8 cellular contexts compared by ENCODE assay signal in the genomic region with DNA sequence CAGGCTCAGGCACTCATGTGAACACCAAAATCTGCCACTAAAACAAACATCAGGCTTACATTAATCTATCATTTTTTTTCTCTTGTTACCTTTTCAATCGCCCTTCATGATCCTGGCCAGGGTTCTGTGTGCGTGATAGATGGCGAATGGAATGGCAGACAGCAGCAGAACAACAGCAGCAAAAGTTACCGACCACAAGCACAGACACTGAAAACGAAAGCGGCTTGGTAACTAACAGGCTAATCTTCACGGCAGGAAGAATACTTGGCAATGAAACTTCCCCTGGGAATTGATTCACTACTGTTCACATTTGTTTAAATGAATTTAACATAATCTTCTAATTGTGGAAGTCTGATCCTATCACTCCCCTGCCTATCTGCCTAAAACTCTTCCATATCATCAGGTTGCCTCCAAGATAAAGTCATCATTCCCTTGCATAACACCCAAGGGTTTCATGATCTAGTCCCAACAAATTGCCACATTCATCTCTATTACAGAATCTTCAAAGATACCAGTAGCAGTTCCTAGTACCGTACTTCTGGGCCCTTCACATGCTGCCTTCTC. TPM values are rescaled to one million over a fixed set of nuclear protein-coding genes. Genes with fewer than 3 reads are reported as not detected.
DNase-seq lines count a peak whose midpoint lies in the region; ATAC-seq, FAIRE-seq and TF ChIP-seq lines count a peak whose summit lies in the region.

No MANE protein-coding gene starts in this region.

- H3K18ac ChIP-seq in H9 (ENCODE audit: insufficient read length, low read depth, low read length), result no peak overlapping the region

- H3K27me3 Mint-ChIP-seq in H9 (ENCODE audit: low read depth) (no peaks in the 10 kb centered on the region), progenitor cell of endocrine pancreas (no peaks in the 10 kb centered on the region)
- H3K27me3 Mint-ChIP-seq in activated T-helper 17 cell treated with anti-CD3 and anti-CD28 coated beads, Interleukin-2, amount 50 U/mL, for 72 hours, result peaks cover 28% of the 10 kb centered on the region

- no peaks in the 10 kb centered on the region for H4K20me1 ChIP-seq in H9 (ENCODE audit: control insufficient read depth, insufficient read depth, insufficient read length)

- FAIRE-seq in RCC 7860 (lab: Jason Lieb, UNC), result peak; percentile 25

- no peak overlapping the region for H3K4ac ChIP-seq in H9 (ENCODE audit: low read depth, low read length)

- H3T11ph ChIP-seq in H9 (ENCODE audit: low read length), result no peak overlapping the region

- TF ChIP-seq CTCF in AG09319 (IDR thresholded peaks at IDR 0.05; ENCODE audit: low read depth, low read length) (no peak), H9 (conservative IDR thresholded peaks at IDR 0.05) (no peak), fibroblast of mammary gland (conservative IDR thresholded peaks at IDR 0.05; ENCODE audit: control insufficient read depth, insufficient read depth, low read depth, low read length) (no peak), progenitor cell of endocrine pancreas (IDR thresholded peaks at IDR 0.05; ENCODE audit: unreplicated experiment) (no peak), GM13976 (IDR thresholded peaks at IDR 0.05; ENCODE audit: borderline replicate concordance, control extremely low read depth, extremely low read depth, insufficient read depth, missing control alignments) (no peak)

- DNase-seq in AG09319 (ENCODE audit: extremely low read depth, low read depth) (peak; percentile 61), H9 (no peak), RCC 7860 (ENCODE audit: low spot score) (peak; percentile 42), fibroblast of mammary gland (ENCODE audit: low read depth) (peak; percentile 92), progenitor cell of endocrine pancreas (ENCODE audit: low spot score, unreplicated experiment) (no peak), GM13976 (ENCODE audit: low spot score) (no peak)
- no peak for DNase-seq in activated CD4-positive, alpha-beta T cell treated with anti-CD3 and anti-CD28 coated beads for 48 hours

- no peak overlapping the region for H3K23ac ChIP-seq in H9 (ENCODE audit: insufficient read length, low read depth, low read length)

- H4K91ac ChIP-seq in H9 (ENCODE audit: insufficient read length, low read depth, low read length), result no peak overlapping the region

- H3K4me1 ChIP-seq in H9 (ENCODE audit: insufficient read depth, low read length), result peaks cover 6% of the 10 kb centered on the region; the same call in 1 of the 2 replicates

- peaks cover 2% of the 10 kb centered on the region; the same call in 1 of the 2 replicates for H3K79me2 ChIP-seq in H9 (ENCODE audit: insufficient read depth, low read length)

- H3K4me1 Mint-ChIP-seq in H9 (peaks cover 51 to 53% of the 10 kb centered on the region in 2 experiments), progenitor cell of endocrine pancreas (ENCODE audit: low read depth) (peaks cover 40% of the 10 kb centered on the region)
- no peaks in the 10 kb centered on the region for H3K4me1 Mint-ChIP-seq in activated T-helper 17 cell treated with anti-CD3 and anti-CD28 coated beads, Interleukin-2, amount 50 U/mL, for 72 hours

- peaks cover 2% of the 10 kb centered on the region for H3K79me1 ChIP-seq in H9 (ENCODE audit: insufficient read depth, low read depth, low read length, poor library complexity, severe bottlenecking)

- H3K23me2 ChIP-seq in H9 (ENCODE audit: insufficient read length, low read depth, low read length, poor library complexity, severe bottlenecking), result no peaks in the 10 kb centered on the region

- no peak overlapping the region for H3K14ac ChIP-seq in H9 (ENCODE audit: insufficient read depth, low read length)

- H3K27me3 ChIP-seq in H9 (ENCODE audit: insufficient read depth, low read length), result no peaks in the 10 kb centered on the region

- H3K9ac ChIP-seq in H9 (ENCODE audit: extremely low read depth, insufficient read length, low read length), result peak overlapping the region; percentile 18

- H3K4me2 ChIP-seq in H9 (ENCODE audit: insufficient read depth, insufficient read length, low read length), result peak overlapping the region; percentile 14

- no peak overlapping the region for H2AK5ac ChIP-seq in H9 (ENCODE audit: insufficient read length, low read length)

- no peaks in the 10 kb centered on the region; a peak in 1 of 5 replicates for H3K9me3 Mint-ChIP-seq in H9
- H3K9me3 Mint-ChIP-seq in progenitor cell of endocrine pancreas (ENCODE audit: low read depth), result no peaks in the 10 kb centered on the region
- H3K9me3 Mint-ChIP-seq in activated T-helper 17 cell treated with anti-CD3 and anti-CD28 coated beads, Interleukin-2, amount 50 U/mL, for 72 hours, result no peaks in the 10 kb centered on the region

- no peak overlapping the region for H2BK120ac ChIP-seq in H9 (ENCODE audit: low read depth, low read length, poor library complexity, severe bottlenecking)

- H4K8ac ChIP-seq in H9 (replicated peaks; ENCODE audit: insufficient read length, low read depth, low read length), result no peak overlapping the region

- no peak overlapping the region for H3K56ac ChIP-seq in H9 (ENCODE audit: insufficient read length, low read depth, low read length)

- H2BK12ac ChIP-seq in H9 (ENCODE audit: insufficient read length, low read depth, low read length), result peak overlapping the region; percentile 38

- no peak for ATAC-seq in activated T-helper 17 cell treated with anti-CD3 and anti-CD28 coated beads, Interleukin-2, amount 50 U/mL, for 72 hours (replicated peaks)

- H2BK15ac ChIP-seq in H9 (ENCODE audit: low read depth, low read length), result no peak overlapping the region

- no peak overlapping the region for H2AFZ ChIP-seq in H9 (ENCODE audit: low read length)

- no peak overlapping the region for H2BK5ac ChIP-seq in H9 (ENCODE audit: insufficient read length, low read length)

- H4K5ac ChIP-seq in H9 (ENCODE audit: insufficient read length, low read depth, low read length), result no peak overlapping the region

- peak overlapping the region; percentile 17 to 78 (median 53); a peak in 5 of 7 replicates for H3K27ac Mint-ChIP-seq in H9
- peak overlapping the region; percentile 94 for H3K27ac Mint-ChIP-seq in progenitor cell of endocrine pancreas
- no peak overlapping the region for H3K27ac Mint-ChIP-seq in activated T-helper 17 cell treated with anti-CD3 and anti-CD28 coated beads, Interleukin-2, amount 50 U/mL, for 72 hours

- H3K36me3 Mint-ChIP-seq in H9 (ENCODE audit: insufficient read depth in 1 of 3, low read depth in 3 of 3) (peaks cover 0 to 6% (median 0%) of the 10 kb centered on the region in 3 experiments; a peak in 3 of 7 replicates), progenitor cell of endocrine pancreas (ENCODE audit: insufficient read depth) (peaks cover 1% of the 10 kb centered on the region)
- no peaks in the 10 kb centered on the region for H3K36me3 Mint-ChIP-seq in activated T-helper 17 cell treated with anti-CD3 and anti-CD28 coated beads, Interleukin-2, amount 50 U/mL, for 72 hours (ENCODE audit: low read depth)

- peak overlapping the region; percentile 46 for H3K4me3 ChIP-seq in fibroblast of mammary gland (ENCODE audit: control insufficient read depth, low read depth, low read length)

- no peak overlapping the region for H2BK20ac ChIP-seq in H9 (ENCODE audit: low read depth, low read length, poor library complexity, severe bottlenecking)

- WGBS in H9 (ENCODE audit: extremely low coverage, insufficient read length, low lambda C conversion rate), result no CpG with 5 or more reads among the region's 8 CpGs

- in situ Hi-C loops in GM13976 (cut with MboI; ENCODE audit: low sequenced_read_pairs, unreplicated experiment), result no loop called here

- H3K9me3 ChIP-seq in H9 (ENCODE audit: control insufficient read depth, low read depth, low read length), result no peaks in the 10 kb centered on the region

- no peak overlapping the region for H3K27ac ChIP-seq in H9 (ENCODE audit: insufficient read length, low read depth, low read length)

- no peak overlapping the region for H3K4me3 Mint-ChIP-seq in H9
- H3K4me3 Mint-ChIP-seq in progenitor cell of endocrine pancreas (ENCODE audit: low read depth), result peak overlapping the region; percentile 39
- no peak overlapping the region for H3K4me3 Mint-ChIP-seq in activated T-helper 17 cell treated with anti-CD3 and anti-CD28 coated beads, Interleukin-2, amount 50 U/mL, for 72 hours

RNA-seq across cellular contexts. Expression of a gene that starts 28.7 kb away (rescaled TPM):
- total RNA-seq in H9 (2021) (44.4 and 47.9 TPM in 2 replicates), progenitor cell of endocrine pancreas (86.2 and 93.7 TPM in 2 replicates)
- 10 to 100 TPM in 1 of 2 donors, 1 to 10 TPM in 1; 7.6 to 12.3 TPM for total RNA-seq in activated T-helper 17 cell treated with anti-CD3 and anti-CD28 coated beads, Interleukin-2, amount 50 U/mL, for 72 hours

Comparison
In these comparisons a context has a peak if more than half of its experiments do, and no peak if none do; other contexts are left out.
1. DNase-seq: peak in AG09319 (single experiment), RCC 7860 (single experiment) and fibroblast of mammary gland (single experiment); none in H9 (single experiment), progenitor cell of endocrine pancreas (single experiment), GM13976 (single experiment) and activated CD4-positive, alpha-beta T cell treated with anti-CD3 and anti-CD28 coated beads for 48 hours (single experiment).